ENCODE assay signal across 8 cellular contexts in genomic region chr21:45073301-45074047, GRCh38. TPM values are rescaled to one million over a fixed set of nuclear protein-coding genes. Genes with fewer than 3 reads are reported as not detected.
A peak's percentile ranks its signal among the peaks of the same experiment; 100 is the strongest.
DNase-seq lines count a peak whose midpoint lies in the region; ATAC-seq and TF ChIP-seq lines count a peak whose summit lies in the region.

No MANE protein-coding gene starts in this region.

- peak overlapping the region; percentile 75 for H3K27ac Mint-ChIP-seq in activated CD4-positive, alpha-beta memory T cell treated with anti-CD3 and anti-CD28 coated beads for 36 hours

- intact Hi-C loops in activated CD4-positive, alpha-beta memory T cell treated with anti-CD3 and anti-CD28 coated beads for 36 hours (cut with micrococcal nuclease), result no loop called here
- intact Hi-C loops in Right ventricle myocardium inferior (cut with DNase I) (loop anchor here (2.0 kb wide), 2 partner anchors 55 to 125 kb away; no protein-coding TSS in a partner anchor), ovary (cut with DNase I) (loop anchor here in 2 of 4 donors (5.0 to 10.0 kb wide), 3 partner anchors 51 to 111 kb away; no protein-coding TSS in a partner anchor)

- H3K9me3 Mint-ChIP-seq in activated CD4-positive, alpha-beta memory T cell treated with anti-CD3 and anti-CD28 coated beads for 36 hours, result no peaks in the 10 kb centered on the region

- TF ChIP-seq CTCF in HFF-Myc (IDR thresholded peaks at IDR 0.05; ENCODE audit: low read depth, low read length, missing control alignments) (no peak), ovary (IDR thresholded peaks at IDR 0.05) (no peak)

- POLR2A ChIA-PET in activated CD4-positive, alpha-beta memory T cell treated with anti-CD3 and anti-CD28 coated beads for 36 hours (lab: Charles Lee), result interaction anchor here (0.8 to 1.4 kb wide), 2 partner anchors 12 to 65 kb away, joined by 3 read pairs; no protein-coding TSS in a partner anchor

- DNase-seq in AG20443 (ENCODE audit: low spot score) (peak; percentile 46), HFF-Myc (ENCODE audit: extremely low read depth, low read depth) (no peak), Right ventricle myocardium inferior (ENCODE audit: missing footprints) (no peak), ovary (peak; percentile 42 to 70 (median 56)), GF-D8 (lab: John Stamatoyannopoulos, UW) (no peak), NOMO-1 treated with DMSO at 0.1 percent for 48 hours (lab: John Stamatoyannopoulos, UW; ENCODE audit: unreplicated experiment) (no peak)
- no peak for DNase-seq in activated CD4-positive, alpha-beta memory T cell treated with anti-CD3 and anti-CD28 coated beads for 36 hours

- H3K27ac ChIP-seq in ovary, result peak overlapping the region; percentile 88 to 97

- ATAC-seq in Right ventricle myocardium inferior, result peak; percentile 33
- ATAC-seq in GM19351 (IDR thresholded peaks at IDR 0.05; ENCODE audit: unreplicated experiment), result no peak

- peaks cover 35% of the 10 kb centered on the region for H3K4me1 Mint-ChIP-seq in activated CD4-positive, alpha-beta memory T cell treated with anti-CD3 and anti-CD28 coated beads for 36 hours (ENCODE audit: low read depth)

- peaks cover 3% of the 10 kb centered on the region for H3K4me1 ChIP-seq in ovary (ENCODE audit: insufficient read depth)

- 10 to 22% (median 18%) methylated on average over 29 to 42 of the region's 42 CpGs for WGBS in ovary, 3 donors

- H3K4me3 ChIP-seq in HFF-Myc (replicated peaks; ENCODE audit: low read depth, low read length) (peak overlapping the region; percentile 52), ovary (peak overlapping the region; percentile 93)

- CTCF ChIA-PET in activated CD4-positive, alpha-beta memory T cell treated with anti-CD3 and anti-CD28 coated beads for 36 hours (lab: Charles Lee), result interaction anchor here (0.5 to 1.6 kb wide), 4 partner anchors 55 to 592 kb away, joined by 3 to 10 read pairs (median 6); no protein-coding TSS in a partner anchor

- H3K36me3 Mint-ChIP-seq in activated CD4-positive, alpha-beta memory T cell treated with anti-CD3 and anti-CD28 coated beads for 36 hours, result no peaks in the 10 kb centered on the region

- no peaks in the 10 kb centered on the region for H3K36me3 ChIP-seq in ovary

- H3K27me3 ChIP-seq in ovary, result no peaks in the 10 kb centered on the region

- no peaks in the 10 kb centered on the region for H3K9me3 ChIP-seq in ovary

- peak overlapping the region; percentile 84 for H3K4me3 Mint-ChIP-seq in activated CD4-positive, alpha-beta memory T cell treated with anti-CD3 and anti-CD28 coated beads for 36 hours

- no peaks in the 10 kb centered on the region for H3K27me3 Mint-ChIP-seq in activated CD4-positive, alpha-beta memory T cell treated with anti-CD3 and anti-CD28 coated beads for 36 hours

- no peak for TF ChIP-seq POLR2A in ovary (IDR thresholded peaks at IDR 0.05)

- no peak for TF ChIP-seq EP300 in ovary (IDR thresholded peaks at IDR 0.05)

RNA-seq across cellular contexts. Expression of gene ADARB1, which starts 0.9 kb away (rescaled TPM):
- 10 to 100 TPM; 37.6 to 40.6 TPM for total RNA-seq in activated CD4-positive, alpha-beta memory T cell treated with anti-CD3 and anti-CD28 coated beads for 36 hours
- total RNA-seq in Right ventricle myocardium inferior (15.1 TPM), ovary (10 to 100 TPM in 5 of 7 donors, 1 to 10 TPM in 2; 6.4 to 23.7 (median 16.3) TPM)
- 10 to 100 TPM in 1 of 2 donors, 1 to 10 TPM in 1; 6.0 to 22.3 TPM for polyA plus RNA-seq in ovary

Comparison
In these comparisons a context has a peak if more than half of its experiments do, and no peak if none do; other contexts are left out.
1. DNase-seq: peak in AG20443 (single experiment) and ovary (5 of 5); none in HFF-Myc (single experiment), activated CD4-positive, alpha-beta memory T cell treated with anti-CD3 and anti-CD28 coated beads for 36 hours (single experiment), Right ventricle myocardium inferior (single experiment), GF-D8 (single experiment) and NOMO-1 treated with DMSO at 0.1 percent for 48 hours (single experiment).